Comparison of ENCODE assay signal across 5 cellular contexts in the genomic region with DNA sequence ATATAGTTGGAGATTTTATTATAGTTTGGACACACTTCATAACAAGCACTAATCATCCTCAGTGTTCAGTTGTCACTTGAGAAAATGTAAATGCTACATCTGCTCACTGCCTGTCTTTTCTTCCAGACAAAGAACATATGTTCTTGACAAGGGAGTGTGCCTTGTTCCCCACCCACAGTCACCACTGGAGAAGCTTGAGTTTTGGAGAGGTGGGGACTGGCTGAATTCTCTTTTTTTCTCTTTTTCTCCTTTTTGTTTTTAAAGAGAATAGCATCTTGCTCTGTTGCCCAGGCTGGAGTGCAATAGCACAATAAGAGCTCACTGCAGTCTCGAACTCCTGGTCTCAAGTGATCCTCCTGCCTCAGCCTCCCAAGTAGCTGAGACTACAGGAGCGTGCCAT. TPM values are rescaled to one million over a fixed set of nuclear protein-coding genes. Genes with fewer than 3 reads are reported as not detected.
"Had no signal": no experiment of that assay in that cellular context is flagged by ENCODE, and none has a peak within 500 bp of the region (broad histone marks: within the 10 kb centered on the region; RNA-seq: fewer than 3 reads in every experiment).

No MANE protein-coding gene starts in this region.

- H3K27ac ChIP-seq: GM23248 had no signal

- H3K4me3 ChIP-seq: GM23248 had no signal

- H3K4me1 Mint-ChIP-seq: H9 had no signal

- H3K9ac ChIP-seq: GM23248 had no signal

- H3K4me3 Mint-ChIP-seq: H9 had no signal

- H2AFZ ChIP-seq: GM23248 had no signal

- H3K27ac Mint-ChIP-seq: H9 had no signal

- DNase-seq: HCEC 1CT had no signal

RNA-seq across cellular contexts. Expression of gene RPRML, which starts 15.5 kb away (rescaled TPM):
- total RNA-seq: GM23248, HT-29, IMR-90 had no signal
- polyA plus RNA-seq: GM23248, IMR-90 had no signal
